Comparison of ENCODE assay signal across 8 cellular contexts in genomic region chr9:764105-764524, GRCh38.
DNase-seq lines count a peak whose midpoint lies in the region; ATAC-seq and TF ChIP-seq lines count a peak whose summit lies in the region.

No MANE protein-coding gene starts in this region.

- TF ChIP-seq CTCF in foreskin keratinocyte (conservative IDR thresholded peaks at IDR 0.05), result peak; percentile 89
- TF ChIP-seq CTCF in osteocyte (IDR thresholded peaks at IDR 0.05), result peak; percentile 91

- no peaks in the 10 kb centered on the region for H3K4me1 ChIP-seq in foreskin keratinocyte

- no peak overlapping the region for H3K27ac ChIP-seq in foreskin keratinocyte

- POLR2A ChIA-PET in activated CD4-positive, alpha-beta memory T cell treated with anti-CD3 and anti-CD28 coated beads for 36 hours (lab: Charles Lee), result no interaction called here

- peak overlapping the region; percentile 3 for H3K4me3 Mint-ChIP-seq in activated CD4-positive, alpha-beta memory T cell treated with anti-CD3 and anti-CD28 coated beads for 36 hours
- peak overlapping the region; percentile 36 for H3K4me3 Mint-ChIP-seq in osteocyte (ENCODE audit: unreplicated experiment)

- ATAC-seq in HG02884 (IDR thresholded peaks at IDR 0.05; ENCODE audit: unreplicated experiment) (peak; percentile 91), foreskin keratinocyte (peak; percentile 94)

- CTCF ChIA-PET in activated CD4-positive, alpha-beta memory T cell treated with anti-CD3 and anti-CD28 coated beads for 36 hours (lab: Charles Lee), result interaction anchor here (0.8 to 1.7 kb wide), 5 partner anchors 9 to 245 kb away, joined by 3 to 5 read pairs (median 4); no protein-coding TSS in a partner anchor

- intact Hi-C loops in activated CD4-positive, alpha-beta memory T cell treated with anti-CD3 and anti-CD28 coated beads for 36 hours (cut with micrococcal nuclease), result loop anchor here (1.0 kb wide), 1 partner anchor 150 kb away; no protein-coding TSS in a partner anchor

- H3K4me1 Mint-ChIP-seq in activated CD4-positive, alpha-beta memory T cell treated with anti-CD3 and anti-CD28 coated beads for 36 hours (ENCODE audit: low read depth), result peaks cover 2% of the 10 kb centered on the region
- H3K4me1 Mint-ChIP-seq in osteocyte (ENCODE audit: unreplicated experiment), result peaks cover 4% of the 10 kb centered on the region

- H3K27me3 ChIP-seq in foreskin keratinocyte, result peaks cover 4% of the 10 kb centered on the region

- H3K9me3 Mint-ChIP-seq in activated CD4-positive, alpha-beta memory T cell treated with anti-CD3 and anti-CD28 coated beads for 36 hours, result no peaks in the 10 kb centered on the region
- H3K9me3 Mint-ChIP-seq in osteocyte (ENCODE audit: unreplicated experiment), result peaks cover under 1% of the 10 kb centered on the region

- no peak overlapping the region for H3K27ac Mint-ChIP-seq in activated CD4-positive, alpha-beta memory T cell treated with anti-CD3 and anti-CD28 coated beads for 36 hours
- H3K27ac Mint-ChIP-seq in osteocyte (ENCODE audit: unreplicated experiment), result no peak overlapping the region

- H3K36me3 Mint-ChIP-seq in activated CD4-positive, alpha-beta memory T cell treated with anti-CD3 and anti-CD28 coated beads for 36 hours, result no peaks in the 10 kb centered on the region
- no peaks in the 10 kb centered on the region for H3K36me3 Mint-ChIP-seq in osteocyte (ENCODE audit: unreplicated experiment)

- DNase-seq in stimulated activated CD4-positive, alpha-beta T cell treated with anti-CD3 and anti-CD28 coated beads, Interleukin-12 subunit alpha, Interleukin-12 subunit beta, amount 100 ng/mL, for 48 hours (ENCODE audit: low read depth in 2 of 3, low spot score in 1 of 3), result peak in 2 of 3 donors; percentile 8 to 36
- DNase-seq in stimulated activated CD4-positive, alpha-beta T cell treated with anti-CD3 and anti-CD28 coated beads, Interleukin-12 subunit alpha, Interleukin-12 subunit beta, amount 100 ng/mL, for 4 hours, result no peak
- DNase-seq in NCI-H345 treated with DMSO at 0.1 percent for 48 hours (lab: John Stamatoyannopoulos, UW; ENCODE audit: unreplicated experiment), result peak; percentile 3
- DNase-seq in activated CD4-positive, alpha-beta memory T cell treated with anti-CD3 and anti-CD28 coated beads for 36 hours, result peak; percentile 58
- DNase-seq in foreskin keratinocyte, result peak in 1 of 2 donors; percentile 46
- peak; percentile 85 for DNase-seq in osteocyte (ENCODE audit: extremely low spot score, unreplicated experiment)
- DNase-seq in NCI-H226, result no peak

- H3K27me3 Mint-ChIP-seq in activated CD4-positive, alpha-beta memory T cell treated with anti-CD3 and anti-CD28 coated beads for 36 hours, result peaks cover 22% of the 10 kb centered on the region
- H3K27me3 Mint-ChIP-seq in osteocyte (ENCODE audit: unreplicated experiment), result peaks cover 46% of the 10 kb centered on the region

Comparison
In these comparisons a context has a peak if more than half of its experiments do, and no peak if none do; other contexts are left out.
1. DNase-seq: peak in stimulated activated CD4-positive, alpha-beta T cell treated with anti-CD3 and anti-CD28 coated beads, Interleukin-12 subunit alpha, Interleukin-12 subunit beta, amount 100 ng/mL, for 48 hours (2 of 3), NCI-H345 treated with DMSO at 0.1 percent for 48 hours (single experiment), activated CD4-positive, alpha-beta memory T cell treated with anti-CD3 and anti-CD28 coated beads for 36 hours (single experiment) and osteocyte (single experiment); none in stimulated activated CD4-positive, alpha-beta T cell treated with anti-CD3 and anti-CD28 coated beads, Interleukin-12 subunit alpha, Interleukin-12 subunit beta, amount 100 ng/mL, for 4 hours (single experiment) and NCI-H226 (single experiment).